Comparison of ENCODE assay signal across 8 cellular contexts in genomic region chr1:9651565-9652378, GRCh38. TPM values are rescaled to one million over a fixed set of nuclear protein-coding genes. Genes with fewer than 3 reads are reported as not detected.
A peak's percentile ranks its signal among the peaks of the same experiment; 100 is the strongest.
DNase-seq lines count a peak whose midpoint lies in the region; ATAC-seq, FAIRE-seq and TF ChIP-seq lines count a peak whose summit lies in the region.

PIK3CD (plus strand) TSS chr1:9651731; CDS start chr1:9710456, 58,725 bp downstream.

- FAIRE-seq in H54 (lab: Jason Lieb, UNC) = no peak

- peak; percentile 30 for ATAC-seq in GM19395 (IDR thresholded peaks at IDR 0.05; ENCODE audit: unreplicated experiment)

- no peak for TF ChIP-seq POLR2A in H54 (IDR thresholded peaks at IDR 0.05; ENCODE audit: low read depth, low read length)

- peak within 1 kb of the TSS; percentile 37 for H3K4me3 ChIP-seq in fibroblast of pulmonary artery (replicated peaks; ENCODE audit: low read depth, low read length)

- peak within 1 kb of the TSS; percentile 73 for H3K27ac Mint-ChIP-seq in neural crest cell (ENCODE audit: unreplicated experiment)

- TF ChIP-seq CTCF in fibroblast of pulmonary artery (IDR thresholded peaks at IDR 0.05; ENCODE audit: low read length, missing control alignments) (no peak), neural crest cell (conservative IDR thresholded peaks at IDR 0.05) (no peak)

- peaks cover 64% of the 10 kb centered on the region for H3K27me3 Mint-ChIP-seq in neural crest cell (ENCODE audit: low read depth)

- peak; percentile 41 for DNase-seq in AG08395 (ENCODE audit: low spot score)
- peak; percentile 61 for DNase-seq in NCI-H510A (lab: John Stamatoyannopoulos, UW)
- DNase-seq in activated T-cell treated with anti-CD3 and anti-CD28 coated beads, Interleukin-2, amount 50 U/mL, for 48 hours = peak; percentile 60 to 66
- peak; percentile 36 for DNase-seq in fibroblast of pulmonary artery (ENCODE audit: low read depth)
- DNase-seq in neural crest cell (ENCODE audit: low read depth, low spot score) = peak; percentile 45
- no peak for DNase-seq in H54 (ENCODE audit: insufficient read length, low spot score)
- DNase-seq in OCI-M2 (lab: John Stamatoyannopoulos, UW; ENCODE audit: unreplicated experiment) = no peak

- no peaks in the 10 kb centered on the region for H3K36me3 Mint-ChIP-seq in neural crest cell (ENCODE audit: low read depth)

- H3K9me3 Mint-ChIP-seq in neural crest cell = no peaks in the 10 kb centered on the region

- H3K4me1 Mint-ChIP-seq in neural crest cell = peaks cover 4% of the 10 kb centered on the region

- H3K4me3 Mint-ChIP-seq in neural crest cell = peak within 1 kb of the TSS; percentile 84

RNA-seq across cellular contexts. Expression of gene PIK3CD, which starts in this region (rescaled TPM):
- total RNA-seq in neural crest cell = 1.2 and 1.9 TPM in 2 replicates

Comparison
In these comparisons a context has a peak if more than half of its experiments do, and no peak if none do; other contexts are left out.
1. DNase-seq: peak in AG08395 (single experiment), NCI-H510A (single experiment), activated T-cell treated with anti-CD3 and anti-CD28 coated beads, Interleukin-2, amount 50 U/mL, for 48 hours (2 of 2), fibroblast of pulmonary artery (single experiment) and neural crest cell (single experiment); none in H54 (single experiment) and OCI-M2 (single experiment).